Comparison of ENCODE assay signal across 34 cellular contexts in genomic region chr10:131911451-131911850, GRCh38. TPM values are rescaled to one million over a fixed set of nuclear protein-coding genes. Genes with fewer than 3 reads are reported as not detected.
DNase-seq lines count a peak whose midpoint lies in the region; ATAC-seq, FAIRE-seq and TF ChIP-seq lines count a peak whose summit lies in the region.
"Had no signal": no experiment of that assay in that cellular context is flagged by ENCODE, and none has a peak within 500 bp of the region (broad histone marks: within the 10 kb centered on the region; RNA-seq: fewer than 3 reads in every experiment).

No MANE protein-coding gene starts in this region.

- peaks cover 90% of the 10 kb centered on the region for H3K4me1 Mint-ChIP-seq in CD4-positive, alpha-beta T cell (ENCODE audit: low read depth)
- H3K4me1 Mint-ChIP-seq in endodermal cell (peaks cover 16% of the 10 kb centered on the region), progenitor cell of endocrine pancreas (ENCODE audit: low read depth) (peaks cover 16% of the 10 kb centered on the region)

- no peaks in the 10 kb centered on the region for H3K9me3 Mint-ChIP-seq in CD4-positive, alpha-beta T cell
- H3K9me3 Mint-ChIP-seq in endodermal cell (peaks cover 3% of the 10 kb centered on the region), progenitor cell of endocrine pancreas (ENCODE audit: low read depth) (no peaks in the 10 kb centered on the region)
- H3K9me3 Mint-ChIP-seq: CD4-positive, alpha-beta memory T cell; natural killer cell had no signal

- H3K27ac ChIP-seq in CD4-positive, alpha-beta T cell (ENCODE audit: low read depth, low read length) = no peak overlapping the region
- H3K27ac ChIP-seq in endodermal cell (ENCODE audit: low read depth, low read length) = no peak overlapping the region
- H3K27ac ChIP-seq: ascending aorta, PC-9 had no signal

- no peak for TF ChIP-seq CTCF in CD4-positive, alpha-beta T cell (IDR thresholded peaks at IDR 0.05)
- TF ChIP-seq CTCF in endodermal cell (conservative IDR thresholded peaks at IDR 0.05) (no peak), progenitor cell of endocrine pancreas (IDR thresholded peaks at IDR 0.05; ENCODE audit: unreplicated experiment) (no peak)

- CTCF ChIA-PET in CD4-positive, alpha-beta T cell (lab: Charles Lee) = interaction anchor here (1.1 kb wide), 1 partner anchor 26 kb away, joined by 3 read pairs; no protein-coding TSS in a partner anchor

- ATAC-seq in CD4-positive, alpha-beta T cell (ENCODE audit: poor library complexity) = no peak
- no peak for ATAC-seq in HG03139 (IDR thresholded peaks at IDR 0.05; ENCODE audit: unreplicated experiment)
- ATAC-seq: activated CD4-positive, CD25-positive, alpha-beta regulatory T cell treated with anti-CD3 and anti-CD28 coated beads, Interleukin-2, amount 50 U/mL, for 24 hours; activated CD8-positive, alpha-beta T cell treated with anti-CD3 and anti-CD28 coated beads, Interleukin-2, amount 10 ng/mL, durations not matched to agents 7 days and 5 days; effector memory CD8-positive, alpha-beta T cell; GM12878; SK-N-SH treated with all-trans-retinoic acid at 6 μM for 48 hours; stimulated activated naive CD8-positive, alpha-beta T cell treated with anti-CD3 and anti-CD28 coated beads, Interleukin-15, Interleukin-2, amounts not matched to agents 100 U/mL and 50 U/mL, for 24 hours had no signal

- H3K9ac ChIP-seq in endodermal cell (ENCODE audit: extremely low read depth, low read length, poor library complexity, severe bottlenecking) = no peak overlapping the region

- no peak overlapping the region for H3K4me3 Mint-ChIP-seq in CD4-positive, alpha-beta T cell
- H3K4me3 Mint-ChIP-seq in endodermal cell (no peak overlapping the region), progenitor cell of endocrine pancreas (ENCODE audit: low read depth) (no peak overlapping the region)
- H3K4me3 Mint-ChIP-seq: activated CD8-positive, alpha-beta T cell treated with anti-CD3 and anti-CD28 coated beads, Interleukin-2, amount 10 ng/mL, durations not matched to agents 7 days and 5 days; activated naive CD8-positive, alpha-beta T cell treated with anti-CD3 and anti-CD28 coated beads for 36 hours; CD4-positive, alpha-beta memory T cell; effector memory CD8-positive, alpha-beta T cell; IgD-negative memory B cell; natural killer cell had no signal

- WGBS in endodermal cell (ENCODE audit: insufficient coverage in 1 of 2, insufficient read length in 1 of 2), 2 experiments = 95 to 99% methylated on average over 9 of the region's 9 CpGs

- peak; percentile 7 for DNase-seq in NCI-H2227 (lab: John Stamatoyannopoulos, UW; ENCODE audit: unreplicated experiment)
- no peak for DNase-seq in NCI-H2227 treated with DMSO at 0.1 percent for 48 hours (lab: John Stamatoyannopoulos, UW)
- no peak for DNase-seq in CD4-positive, alpha-beta T cell
- DNase-seq in endodermal cell = peak; percentile 27
- DNase-seq in progenitor cell of endocrine pancreas (ENCODE audit: low spot score, unreplicated experiment) = no peak
- DNase-seq in RCC 7860 (ENCODE audit: low spot score) = no peak
- DNase-seq in NOMO-1 treated with dmso at 0.1 percent for 144 hours (lab: John Stamatoyannopoulos, UW; ENCODE audit: unreplicated experiment) = no peak
- DNase-seq: activated CD8-positive, alpha-beta T cell treated with anti-CD3 and anti-CD28 coated beads, Interleukin-2, amount 10 ng/mL, durations not matched to agents 7 days and 5 days; activated naive CD8-positive, alpha-beta T cell treated with anti-CD3 and anti-CD28 coated beads for 36 hours; CD4-positive, alpha-beta memory T cell; cortex of kidney; effector memory CD8-positive, alpha-beta T cell; erythroblast; midbrain; natural killer cell; NCI-H1694; NCI-H510A treated with DMSO at 0.1 percent for 48 hours; NK-92 treated with Interleukin-12 subunit alpha and Interleukin-12 subunit beta, amount 100 ng/mL, for 24 hours; PC-9; Right ventricle myocardium superior; stimulated activated CD4-positive, alpha-beta T cell treated with anti-CD3 and anti-CD28 coated beads, Interleukin-1b, Interleukin-23, amount 100 ng/mL, for 48 hours; stimulated activated naive CD8-positive, alpha-beta T cell treated with anti-CD3 and anti-CD28 coated beads, Interleukin-15, Interleukin-2, amounts not matched to agents 100 U/mL and 50 U/mL, for 24 hours; T-helper 2 cell had no signal

- intact Hi-C loops in CD4-positive, alpha-beta T cell (cut with DNase I, micrococcal nuclease) = no loop called here

- POLR2A ChIA-PET in CD4-positive, alpha-beta T cell (lab: Charles Lee) = interaction anchor here (2.8 kb wide), 1 partner anchor 11 kb away, joined by 13 read pairs; the partner anchor contains the start of gene PPP2R2D

- H3K36me3 ChIP-seq in endodermal cell (ENCODE audit: control insufficient read depth, insufficient read depth, low read length) = peaks cover 48% of the 10 kb centered on the region

- no peak for FAIRE-seq in RCC 7860 (lab: Jason Lieb, UNC)
- FAIRE-seq: D721Med, GM12878, GM19239, H1, keratinocyte had no signal

- H3K27me3 ChIP-seq in CD4-positive, alpha-beta T cell (ENCODE audit: control insufficient read depth, insufficient read depth, low read length) = no peaks in the 10 kb centered on the region
- no peaks in the 10 kb centered on the region for H3K27me3 ChIP-seq in endodermal cell (ENCODE audit: control insufficient read depth, insufficient read depth, low read length, poor library complexity, severe bottlenecking)
- H3K27me3 ChIP-seq: ascending aorta had no signal

- H3K27me3 Mint-ChIP-seq in CD4-positive, alpha-beta T cell = no peaks in the 10 kb centered on the region
- H3K27me3 Mint-ChIP-seq in endodermal cell (ENCODE audit: insufficient read depth) = no peaks in the 10 kb centered on the region
- H3K27me3 Mint-ChIP-seq in progenitor cell of endocrine pancreas = no peaks in the 10 kb centered on the region
- H3K27me3 Mint-ChIP-seq: activated naive CD8-positive, alpha-beta T cell treated with anti-CD3 and anti-CD28 coated beads for 36 hours; CD4-positive, alpha-beta memory T cell; effector memory CD8-positive, alpha-beta T cell; IgD-negative memory B cell had no signal

- no peaks in the 10 kb centered on the region for H3K9me3 ChIP-seq in CD4-positive, alpha-beta T cell (ENCODE audit: control insufficient read depth, low read length)
- no peaks in the 10 kb centered on the region for H3K9me3 ChIP-seq in endodermal cell (ENCODE audit: control insufficient read depth, low read length)
- H3K9me3 ChIP-seq: ascending aorta had no signal

- peak overlapping the region; percentile 61 for H3K27ac Mint-ChIP-seq in CD4-positive, alpha-beta T cell
- no peak overlapping the region for H3K27ac Mint-ChIP-seq in endodermal cell
- peak overlapping the region; percentile 67 for H3K27ac Mint-ChIP-seq in progenitor cell of endocrine pancreas
- H3K27ac Mint-ChIP-seq: activated CD8-positive, alpha-beta T cell treated with anti-CD3 and anti-CD28 coated beads, Interleukin-2, amount 10 ng/mL, durations not matched to agents 7 days and 5 days; activated naive CD8-positive, alpha-beta T cell treated with anti-CD3 and anti-CD28 coated beads for 36 hours; effector memory CD8-positive, alpha-beta T cell; IgD-negative memory B cell had no signal

- peaks cover 53% of the 10 kb centered on the region for H3K36me3 Mint-ChIP-seq in CD4-positive, alpha-beta T cell (ENCODE audit: low read depth)
- H3K36me3 Mint-ChIP-seq in endodermal cell (ENCODE audit: low read depth) = peaks cover 41% of the 10 kb centered on the region
- peaks cover 7% of the 10 kb centered on the region for H3K36me3 Mint-ChIP-seq in progenitor cell of endocrine pancreas (ENCODE audit: insufficient read depth)
- H3K36me3 Mint-ChIP-seq: natural killer cell had no signal

- no peaks in the 10 kb centered on the region for H3K4me1 ChIP-seq in endodermal cell (ENCODE audit: control insufficient read depth, insufficient read depth, low read length)
- H3K4me1 ChIP-seq: ascending aorta had no signal

- H3K4me3 ChIP-seq in endodermal cell (ENCODE audit: low read length) = no peak overlapping the region
- H3K4me3 ChIP-seq: ascending aorta, GM12878, PC-9, smooth muscle cell had no signal

RNA-seq across cellular contexts. Expression of gene PPP2R2D, which starts 10.6 kb away (rescaled TPM):
- 10 to 100 TPM; 32.6 to 32.9 TPM for total RNA-seq in CD4-positive, alpha-beta T cell
- total RNA-seq in endodermal cell (10 to 100 TPM; 35.5 to 37.5 TPM), progenitor cell of endocrine pancreas (41.1 and 43.6 TPM in 2 replicates)
- 36.0 TPM for polyA plus RNA-seq in endodermal cell (2013, experiment 1 of 2)
- 35.4 TPM for polyA plus RNA-seq in endodermal cell (2013, experiment 2 of 2)

Comparison
In these comparisons a context has a peak if more than half of its experiments do, and no peak if none do; other contexts are left out.
1. DNase-seq: peak in NCI-H2227 (single experiment) and endodermal cell (single experiment); none in NCI-H2227 treated with DMSO at 0.1 percent for 48 hours (single experiment), CD4-positive, alpha-beta T cell (0 of 10), progenitor cell of endocrine pancreas (single experiment), RCC 7860 (single experiment) and NOMO-1 treated with dmso at 0.1 percent for 144 hours (single experiment).